In the genomic region with DNA sequence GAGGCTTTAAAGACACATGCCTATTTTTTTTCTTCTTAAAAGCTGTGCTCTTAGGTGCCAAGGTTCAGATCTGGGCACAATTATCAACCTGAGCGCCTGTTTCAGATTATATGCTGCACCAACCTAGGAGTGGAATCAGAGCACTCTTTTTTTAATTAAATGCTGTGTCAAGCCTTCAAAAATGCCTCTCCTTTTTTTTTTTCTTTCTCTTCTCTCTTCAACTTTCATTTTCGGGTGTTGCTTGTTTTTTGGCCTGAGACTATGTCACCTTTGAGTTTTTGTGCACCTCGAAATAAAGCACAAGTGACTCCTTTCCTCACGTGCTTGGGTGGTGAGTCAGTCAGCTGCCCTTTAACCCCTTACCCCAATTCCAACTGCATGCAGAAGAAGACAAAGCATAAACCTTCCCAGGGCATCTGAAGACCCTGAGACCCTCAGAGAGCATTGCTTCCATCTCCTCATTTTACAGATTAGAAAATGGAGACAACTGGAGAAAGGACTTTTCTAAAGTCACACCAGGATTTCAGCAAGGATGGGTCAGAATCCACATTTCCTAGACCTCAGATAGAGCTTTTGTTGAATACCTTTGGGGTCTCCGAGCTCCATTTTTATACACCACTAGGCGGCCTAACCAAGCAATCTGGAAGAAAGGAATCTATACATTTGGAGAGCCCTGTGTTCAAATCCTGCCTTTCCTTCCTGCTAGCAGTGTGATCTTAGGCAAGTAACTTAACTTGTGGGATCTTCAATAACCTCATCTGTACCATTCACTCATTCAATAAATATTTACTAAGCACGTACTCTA, we compare ENCODE assay signal across 9 cellular contexts. TPM values are rescaled to one million over a fixed set of nuclear protein-coding genes. Genes with fewer than 3 reads are reported as not detected.
A peak's percentile ranks its signal among the peaks of the same experiment; 100 is the strongest.
DNase-seq lines count a peak whose midpoint lies in the region; ATAC-seq and TF ChIP-seq lines count a peak whose summit lies in the region.
"Had no signal": no experiment of that assay in that cellular context is flagged by ENCODE, and none has a peak within 500 bp of the region (broad histone marks: within the 10 kb centered on the region; RNA-seq: fewer than 3 reads in every experiment).

No MANE protein-coding gene starts in this region.

- no peaks in the 10 kb centered on the region for H3K36me3 ChIP-seq in SJCRH30
- no peaks in the 10 kb centered on the region for H3K36me3 ChIP-seq in iPS-15b (ENCODE audit: control insufficient read depth, insufficient read depth, low read length)
- H3K36me3 ChIP-seq in mucosa of descending colon (ENCODE audit: low read depth): no peaks in the 10 kb centered on the region

- H3K27ac ChIP-seq in SJCRH30 (no peak overlapping the region; the same call in 1 of the 2 replicates), temporal lobe (ENCODE audit: low read depth, low read length) (peak overlapping the region; percentile 60)

- H3K9ac ChIP-seq in iPS-15b (ENCODE audit: low read depth, low read length): no peak overlapping the region

- H3K9me3 ChIP-seq in SJCRH30 (replicated peaks) (no peaks in the 10 kb centered on the region), iPS-15b (ENCODE audit: control insufficient read depth, insufficient read depth, low read length) (no peaks in the 10 kb centered on the region), mucosa of descending colon (no peaks in the 10 kb centered on the region)

- ATAC-seq in GM21360 (IDR thresholded peaks at IDR 0.05; ENCODE audit: unreplicated experiment) (peak; percentile 17), mucosa of descending colon (no peak)

- H3K4me1 ChIP-seq in SJCRH30 (no peaks in the 10 kb centered on the region), iPS-15b (ENCODE audit: control insufficient read depth, insufficient read depth, low read length) (peaks cover 25% of the 10 kb centered on the region), mucosa of descending colon (ENCODE audit: low read depth) (no peaks in the 10 kb centered on the region)

- intact Hi-C loops in mucosa of descending colon (cut with DNase I, micrococcal nuclease) (no loop called here), posterior cingulate gyrus (cut with DNase I) (loop anchor here (2.0 kb wide), 1 partner anchor 195 kb away; no protein-coding TSS in a partner anchor)

- peak overlapping the region; percentile 40 for H3K4me3 ChIP-seq in SJCRH30
- H3K4me3 ChIP-seq in iPS-15b (ENCODE audit: low read depth, low read length): peak overlapping the region; percentile 63
- H3K4me3 ChIP-seq in mucosa of descending colon: no peak overlapping the region

- H3K27me3 ChIP-seq in SJCRH30 (no peaks in the 10 kb centered on the region), iPS-15b (ENCODE audit: control insufficient read depth, insufficient read depth, low read length) (no peaks in the 10 kb centered on the region)

- no peak for TF ChIP-seq CTCF in mucosa of descending colon (IDR thresholded peaks at IDR 0.05)

- no peak for DNase-seq in SJCRH30
- DNase-seq in effector CD8-positive, alpha-beta T cell (lab: John Stamatoyannopoulos, UW): no peak
- DNase-seq in mucosa of descending colon: no peak
- no peak for DNase-seq in posterior cingulate gyrus
- no peak for DNase-seq in HUDEP-2 (lab: John Stamatoyannopoulos, UW; ENCODE audit: unreplicated experiment in 76 of 76)
- DNase-seq: activated CD4-positive, alpha-beta T cell treated with anti-CD3 and anti-CD28 coated beads for 1 hour had no signal

RNA-seq across cellular contexts. Expression of a gene that starts 0.6 kb away (rescaled TPM):
- total RNA-seq in SJCRH30 (2014; rRNA removed; shearing (Covaris generic)): 0.23 and 0.65 TPM in 2 replicates
- 78.7 TPM for total RNA-seq in temporal lobe
- 10 to 100 TPM in 1 of 3 donors, 1 to 10 TPM in 2; 4.3 to 66.3 (median 7.0) TPM for total RNA-seq in mucosa of descending colon
